ENCODE assay signal across 18 cellular contexts in the genomic region with DNA sequence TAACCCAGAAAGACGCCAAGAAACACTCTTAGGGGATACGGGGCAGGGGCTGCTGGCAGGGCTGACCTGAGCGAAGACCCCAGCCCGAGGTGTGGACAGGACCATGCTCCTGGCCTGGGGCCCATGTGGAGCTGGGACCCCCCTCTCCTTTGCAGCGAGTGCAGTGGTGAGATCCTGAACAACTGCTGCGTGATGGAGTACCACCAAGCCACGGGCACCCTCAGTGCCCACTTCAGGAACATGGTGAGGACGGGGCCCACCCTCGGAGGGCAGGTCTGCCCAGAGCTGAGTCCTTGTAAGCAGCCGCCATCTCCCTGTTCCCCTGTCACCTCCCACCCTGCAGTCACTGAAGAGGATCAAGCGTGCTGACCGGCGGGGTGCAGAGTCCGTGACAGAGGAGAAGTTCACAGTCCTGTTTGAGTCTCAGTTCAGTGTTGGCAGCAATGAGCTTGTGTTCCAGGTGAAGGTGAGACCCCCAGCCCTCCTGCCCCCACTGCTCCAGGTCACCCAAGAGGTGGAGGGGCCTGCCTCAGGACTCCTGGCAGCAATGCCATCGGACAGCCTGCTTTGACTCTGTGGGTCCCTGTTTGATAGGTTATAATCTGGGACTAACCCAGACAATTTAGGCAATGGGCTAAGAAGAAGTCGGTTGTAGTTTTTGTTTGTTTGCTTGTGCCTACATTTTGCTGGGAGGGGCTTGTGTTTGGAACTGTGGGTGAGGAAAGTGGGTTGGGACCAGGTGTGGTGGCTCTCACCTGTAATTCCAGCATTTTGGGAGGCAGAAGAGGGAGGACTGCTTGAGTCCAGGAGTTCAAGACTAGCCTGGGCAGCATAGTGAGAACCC. TPM values are rescaled to one million over a fixed set of nuclear protein-coding genes. Genes with fewer than 3 reads are reported as not detected.
DNase-seq lines count a peak whose midpoint lies in the region; ATAC-seq and TF ChIP-seq lines count a peak whose summit lies in the region.
"Had no signal": no experiment of that assay in that cellular context is flagged by ENCODE, and none has a peak within 500 bp of the region (broad histone marks: within the 10 kb centered on the region; RNA-seq: fewer than 3 reads in every experiment).

No MANE protein-coding gene starts in this region.

- H3K27me3 Mint-ChIP-seq in activated CD4-positive, alpha-beta T cell treated with anti-CD3 and anti-CD28 coated beads, Interleukin-2, amount 10 ng/mL, durations not matched to agents 7 days and 5 days, result no peaks in the 10 kb centered on the region
- H3K27me3 Mint-ChIP-seq in stimulated activated naive CD8-positive, alpha-beta T cell treated with anti-CD3 and anti-CD28 coated beads, Interleukin-15, Interleukin-2, amounts not matched to agents 100 ng/mL and 50 ng/mL, for 24 hours, result no peaks in the 10 kb centered on the region
- peaks cover 6% of the 10 kb centered on the region for H3K27me3 Mint-ChIP-seq in endothelial cell (ENCODE audit: unreplicated experiment)
- H3K27me3 Mint-ChIP-seq in stimulated activated naive CD8-positive, alpha-beta T cell treated with anti-CD3 and anti-CD28 coated beads, Interleukin-15, amount 100 ng/mL, for 72 hours, result no peaks in the 10 kb centered on the region

- CTCF ChIA-PET in activated CD4-positive, alpha-beta T cell treated with anti-CD3 and anti-CD28 coated beads, Interleukin-2, amount 10 ng/mL, durations not matched to agents 7 days and 5 days (lab: Charles Lee), result interaction anchor here (2.5 kb wide), 1 partner anchor 11 kb away, joined by 6 read pairs; no protein-coding TSS in a partner anchor

- H3K36me3 Mint-ChIP-seq in activated CD4-positive, alpha-beta T cell treated with anti-CD3 and anti-CD28 coated beads, Interleukin-2, amount 10 ng/mL, durations not matched to agents 7 days and 5 days (ENCODE audit: low read depth), result peaks cover 71% of the 10 kb centered on the region
- peaks cover 67% of the 10 kb centered on the region for H3K36me3 Mint-ChIP-seq in stimulated activated naive CD8-positive, alpha-beta T cell treated with anti-CD3 and anti-CD28 coated beads, Interleukin-15, Interleukin-2, amounts not matched to agents 100 ng/mL and 50 ng/mL, for 24 hours (ENCODE audit: low read depth)
- H3K36me3 Mint-ChIP-seq in endothelial cell (ENCODE audit: low read depth, unreplicated experiment), result peaks cover 53% of the 10 kb centered on the region

- no peaks in the 10 kb centered on the region for H3K9me3 Mint-ChIP-seq in activated CD4-positive, alpha-beta T cell treated with anti-CD3 and anti-CD28 coated beads, Interleukin-2, amount 10 ng/mL, durations not matched to agents 7 days and 5 days
- H3K9me3 Mint-ChIP-seq in stimulated activated naive CD8-positive, alpha-beta T cell treated with anti-CD3 and anti-CD28 coated beads, Interleukin-15, Interleukin-2, amounts not matched to agents 100 ng/mL and 50 ng/mL, for 24 hours, result no peaks in the 10 kb centered on the region
- H3K9me3 Mint-ChIP-seq in endothelial cell (ENCODE audit: unreplicated experiment), result no peaks in the 10 kb centered on the region
- no peaks in the 10 kb centered on the region for H3K9me3 Mint-ChIP-seq in stimulated activated naive CD8-positive, alpha-beta T cell treated with anti-CD3 and anti-CD28 coated beads, Interleukin-15, amount 100 ng/mL, for 72 hours

- POLR2A ChIA-PET in activated CD4-positive, alpha-beta T cell treated with anti-CD3 and anti-CD28 coated beads, Interleukin-2, amount 10 ng/mL, durations not matched to agents 7 days and 5 days (lab: Charles Lee), result no interaction called here

- ATAC-seq in stimulated activated naive CD8-positive, alpha-beta T cell treated with anti-CD3 and anti-CD28 coated beads, Interleukin-15, Interleukin-2, amounts not matched to agents 100 U/mL and 50 U/mL, for 24 hours, result no peak
- ATAC-seq in stimulated activated naive CD8-positive, alpha-beta T cell treated with anti-CD3 and anti-CD28 coated beads, Interleukin-15, amount 100 ng/mL, for 72 hours, result no peak
- no peak for ATAC-seq in SK-N-SH treated with all-trans-retinoic acid at 6 μM for 48 hours
- ATAC-seq: HCT116 had no signal

- H3K4me1 Mint-ChIP-seq in activated CD4-positive, alpha-beta T cell treated with anti-CD3 and anti-CD28 coated beads, Interleukin-2, amount 10 ng/mL, durations not matched to agents 7 days and 5 days, result peaks cover 31% of the 10 kb centered on the region
- peaks cover 26% of the 10 kb centered on the region for H3K4me1 Mint-ChIP-seq in stimulated activated naive CD8-positive, alpha-beta T cell treated with anti-CD3 and anti-CD28 coated beads, Interleukin-15, Interleukin-2, amounts not matched to agents 100 ng/mL and 50 ng/mL, for 24 hours (ENCODE audit: low read depth)
- H3K4me1 Mint-ChIP-seq in endothelial cell (ENCODE audit: unreplicated experiment), result no peaks in the 10 kb centered on the region
- H3K4me1 Mint-ChIP-seq in stimulated activated naive CD8-positive, alpha-beta T cell treated with anti-CD3 and anti-CD28 coated beads, Interleukin-15, amount 100 ng/mL, for 72 hours, result peaks cover 57% of the 10 kb centered on the region

- H3K4me3 Mint-ChIP-seq in activated CD4-positive, alpha-beta T cell treated with anti-CD3 and anti-CD28 coated beads, Interleukin-2, amount 10 ng/mL, durations not matched to agents 7 days and 5 days, result no peak overlapping the region
- H3K4me3 Mint-ChIP-seq in stimulated activated naive CD8-positive, alpha-beta T cell treated with anti-CD3 and anti-CD28 coated beads, Interleukin-15, Interleukin-2, amounts not matched to agents 100 ng/mL and 50 ng/mL, for 24 hours, result no peak overlapping the region
- H3K4me3 Mint-ChIP-seq in endothelial cell (ENCODE audit: unreplicated experiment), result peak overlapping the region; percentile 42
- no peak overlapping the region for H3K4me3 Mint-ChIP-seq in stimulated activated naive CD8-positive, alpha-beta T cell treated with anti-CD3 and anti-CD28 coated beads, Interleukin-15, amount 100 ng/mL, for 72 hours

- no peak for DNase-seq in activated CD4-positive, alpha-beta T cell treated with anti-CD3 and anti-CD28 coated beads, Interleukin-2, amount 10 ng/mL, durations not matched to agents 7 days and 5 days
- no peak for DNase-seq in activated CD4-positive, alpha-beta T cell treated with anti-CD3 and anti-CD28 coated beads for 48 hours
- DNase-seq in stimulated activated naive CD8-positive, alpha-beta T cell treated with anti-CD3 and anti-CD28 coated beads, Interleukin-15, Interleukin-2, amounts not matched to agents 100 U/mL and 50 U/mL, for 24 hours, result no peak
- DNase-seq in endothelial cell (ENCODE audit: low spot score), result no peak
- no peak for DNase-seq in stimulated activated naive CD8-positive, alpha-beta T cell treated with anti-CD3 and anti-CD28 coated beads, Interleukin-15, amount 100 ng/mL, for 72 hours
- no peak for DNase-seq in activated CD8-positive, alpha-beta memory T cell treated with anti-CD3 and anti-CD28 coated beads, Interleukin-2, amount 50 U/mL, for 48 hours
- DNase-seq: COR-L47; GF-D8; GM23248; NCI-H1417 treated with DMSO at 0.1 percent for 48 hours; NCI-H2029; NCI-H2171; NCI-H446; NK-92 treated with Interleukin-12 subunit alpha and Interleukin-12 subunit beta, amount 100 ng/mL, for 24 hours; OCI-M1 had no signal

- no peak for TF ChIP-seq CTCF in endothelial cell (IDR thresholded peaks at IDR 0.05; ENCODE audit: unreplicated experiment)

- H3K27ac Mint-ChIP-seq in activated CD4-positive, alpha-beta T cell treated with anti-CD3 and anti-CD28 coated beads, Interleukin-2, amount 10 ng/mL, durations not matched to agents 7 days and 5 days, result peak overlapping the region; percentile 41
- H3K27ac Mint-ChIP-seq in stimulated activated naive CD8-positive, alpha-beta T cell treated with anti-CD3 and anti-CD28 coated beads, Interleukin-15, Interleukin-2, amounts not matched to agents 100 ng/mL and 50 ng/mL, for 24 hours, result peak overlapping the region; percentile 70
- H3K27ac Mint-ChIP-seq in endothelial cell (ENCODE audit: unreplicated experiment), result peak overlapping the region; percentile 68
- peak overlapping the region; percentile 81 to 91 for H3K27ac Mint-ChIP-seq in stimulated activated naive CD8-positive, alpha-beta T cell treated with anti-CD3 and anti-CD28 coated beads, Interleukin-15, amount 100 ng/mL, for 72 hours

TF ChIP-seq in SK-N-SH treated with all-trans-retinoic acid at 6 μM for 48 hours, 23 proteins besides CTCF, POLR2A, EP300 and RAD21 (continues in another document):
- TF ChIP-seq, protein P1, sequence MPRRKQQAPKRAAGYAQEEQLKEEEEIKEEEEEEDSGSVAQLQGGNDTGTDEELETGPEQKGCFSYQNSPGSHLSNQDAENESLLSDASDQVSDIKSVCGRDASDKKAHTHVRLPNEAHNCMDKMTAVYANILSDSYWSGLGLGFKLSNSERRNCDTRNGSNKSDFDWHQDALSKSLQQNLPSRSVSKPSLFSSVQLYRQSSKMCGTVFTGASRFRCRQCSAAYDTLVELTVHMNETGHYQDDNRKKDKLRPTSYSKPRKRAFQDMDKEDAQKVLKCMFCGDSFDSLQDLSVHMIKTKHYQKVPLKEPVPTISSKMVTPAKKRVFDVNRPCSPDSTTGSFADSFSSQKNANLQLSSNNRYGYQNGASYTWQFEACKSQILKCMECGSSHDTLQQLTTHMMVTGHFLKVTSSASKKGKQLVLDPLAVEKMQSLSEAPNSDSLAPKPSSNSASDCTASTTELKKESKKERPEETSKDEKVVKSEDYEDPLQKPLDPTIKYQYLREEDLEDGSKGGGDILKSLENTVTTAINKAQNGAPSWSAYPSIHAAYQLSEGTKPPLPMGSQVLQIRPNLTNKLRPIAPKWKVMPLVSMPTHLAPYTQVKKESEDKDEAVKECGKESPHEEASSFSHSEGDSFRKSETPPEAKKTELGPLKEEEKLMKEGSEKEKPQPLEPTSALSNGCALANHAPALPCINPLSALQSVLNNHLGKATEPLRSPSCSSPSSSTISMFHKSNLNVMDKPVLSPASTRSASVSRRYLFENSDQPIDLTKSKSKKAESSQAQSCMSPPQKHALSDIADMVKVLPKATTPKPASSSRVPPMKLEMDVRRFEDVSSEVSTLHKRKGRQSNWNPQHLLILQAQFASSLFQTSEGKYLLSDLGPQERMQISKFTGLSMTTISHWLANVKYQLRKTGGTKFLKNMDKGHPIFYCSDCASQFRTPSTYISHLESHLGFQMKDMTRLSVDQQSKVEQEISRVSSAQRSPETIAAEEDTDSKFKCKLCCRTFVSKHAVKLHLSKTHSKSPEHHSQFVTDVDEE (CRISPR knock-in tag; IDR thresholded peaks at IDR 0.05), result no peak
- no peak for TF ChIP-seq ZC3H10 (CRISPR knock-in tag; IDR thresholded peaks at IDR 0.05)
- TF ChIP-seq TOX (CRISPR knock-in tag; IDR thresholded peaks at IDR 0.05; ENCODE audit: borderline replicate concordance), result no peak
- no peak for TF ChIP-seq SNAI2 (CRISPR knock-in tag; IDR thresholded peaks at IDR 0.05)
- TF ChIP-seq BACH2 (CRISPR knock-in tag; IDR thresholded peaks at IDR 0.05; ENCODE audit: borderline replicate concordance), result no peak
- no peak for TF ChIP-seq PPARA (CRISPR knock-in tag; IDR thresholded peaks at IDR 0.05; ENCODE audit: borderline replicate concordance)
- no peak for TF ChIP-seq RARB (CRISPR knock-in tag; IDR thresholded peaks at IDR 0.05)

RNA-seq across cellular contexts. Expression of a gene that starts 16.1 kb away (rescaled TPM):
- total RNA-seq in activated CD4-positive, alpha-beta T cell treated with anti-CD3 and anti-CD28 coated beads, Interleukin-2, amount 10 ng/mL, durations not matched to agents 7 days and 5 days, result 100 to 1,000 TPM in 1 of 2 experiments, 10 to 100 TPM in 1; 99.5 to 108 TPM
- total RNA-seq in endothelial cell (ENCODE audit: unreplicated experiment), result 67.2 TPM

RNA-seq across cellular contexts. Expression of a gene that starts 28.2 kb away (rescaled TPM):
- 100 to 1,000 TPM; 150 to 164 TPM for total RNA-seq in activated CD4-positive, alpha-beta T cell treated with anti-CD3 and anti-CD28 coated beads, Interleukin-2, amount 10 ng/mL, durations not matched to agents 7 days and 5 days
- total RNA-seq in endothelial cell (ENCODE audit: unreplicated experiment), result 40.2 TPM
